1 cellular context compared by ENCODE assay signal in the genomic region with DNA sequence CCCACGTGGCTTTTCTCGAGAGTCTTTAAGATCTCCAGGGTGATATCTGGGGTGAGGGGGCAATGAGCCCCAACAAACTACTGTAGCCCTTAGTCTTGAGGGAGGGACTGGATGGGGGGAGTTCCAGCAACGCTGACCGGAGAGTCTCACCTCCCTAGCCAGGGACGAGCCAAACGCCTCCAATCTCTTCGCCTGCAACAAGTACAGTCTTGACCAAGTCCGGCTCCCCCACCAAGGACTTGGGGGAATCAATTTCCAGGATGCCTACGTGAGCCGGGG.
TF ChIP-seq lines count a peak whose summit lies in the region.

No MANE protein-coding gene starts in this region.

TF ChIP-seq in HEK293, 187 proteins besides CTCF, POLR2A, EP300 and RAD21 (continued from another document):
- TF ChIP-seq, protein P1, sequence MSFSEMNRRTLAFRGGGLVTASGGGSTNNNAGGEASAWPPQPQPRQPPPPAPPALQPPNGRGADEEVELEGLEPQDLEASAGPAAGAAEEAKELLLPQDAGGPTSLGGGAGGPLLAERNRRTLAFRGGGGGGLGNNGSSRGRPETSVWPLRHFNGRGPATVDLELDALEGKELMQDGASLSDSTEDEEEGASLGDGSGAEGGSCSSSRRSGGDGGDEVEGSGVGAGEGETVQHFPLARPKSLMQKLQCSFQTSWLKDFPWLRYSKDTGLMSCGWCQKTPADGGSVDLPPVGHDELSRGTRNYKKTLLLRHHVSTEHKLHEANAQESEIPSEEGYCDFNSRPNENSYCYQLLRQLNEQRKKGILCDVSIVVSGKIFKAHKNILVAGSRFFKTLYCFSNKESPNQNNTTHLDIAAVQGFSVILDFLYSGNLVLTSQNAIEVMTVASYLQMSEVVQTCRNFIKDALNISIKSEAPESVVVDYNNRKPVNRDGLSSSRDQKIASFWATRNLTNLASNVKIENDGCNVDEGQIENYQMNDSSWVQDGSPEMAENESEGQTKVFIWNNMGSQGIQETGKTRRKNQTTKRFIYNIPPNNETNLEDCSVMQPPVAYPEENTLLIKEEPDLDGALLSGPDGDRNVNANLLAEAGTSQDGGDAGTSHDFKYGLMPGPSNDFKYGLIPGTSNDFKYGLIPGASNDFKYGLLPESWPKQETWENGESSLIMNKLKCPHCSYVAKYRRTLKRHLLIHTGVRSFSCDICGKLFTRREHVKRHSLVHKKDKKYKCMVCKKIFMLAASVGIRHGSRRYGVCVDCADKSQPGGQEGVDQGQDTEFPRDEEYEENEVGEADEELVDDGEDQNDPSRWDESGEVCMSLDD (tag by site-specific recombination; IDR thresholded peaks at IDR 0.05), result no peak
- TF ChIP-seq, protein P2, sequence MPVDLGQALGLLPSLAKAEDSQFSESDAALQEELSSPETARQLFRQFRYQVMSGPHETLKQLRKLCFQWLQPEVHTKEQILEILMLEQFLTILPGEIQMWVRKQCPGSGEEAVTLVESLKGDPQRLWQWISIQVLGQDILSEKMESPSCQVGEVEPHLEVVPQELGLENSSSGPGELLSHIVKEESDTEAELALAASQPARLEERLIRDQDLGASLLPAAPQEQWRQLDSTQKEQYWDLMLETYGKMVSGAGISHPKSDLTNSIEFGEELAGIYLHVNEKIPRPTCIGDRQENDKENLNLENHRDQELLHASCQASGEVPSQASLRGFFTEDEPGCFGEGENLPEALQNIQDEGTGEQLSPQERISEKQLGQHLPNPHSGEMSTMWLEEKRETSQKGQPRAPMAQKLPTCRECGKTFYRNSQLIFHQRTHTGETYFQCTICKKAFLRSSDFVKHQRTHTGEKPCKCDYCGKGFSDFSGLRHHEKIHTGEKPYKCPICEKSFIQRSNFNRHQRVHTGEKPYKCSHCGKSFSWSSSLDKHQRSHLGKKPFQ (tag by site-specific recombination; IDR thresholded peaks at IDR 0.05), result no peak
